ENCODE assay signal across 32 cellular contexts in genomic region chr18:61951396-61951795, GRCh38. TPM values are rescaled to one million over a fixed set of nuclear protein-coding genes. Genes with fewer than 3 reads are reported as not detected.
DNase-seq lines count a peak whose midpoint lies in the region; ATAC-seq, FAIRE-seq and TF ChIP-seq lines count a peak whose summit lies in the region.
"Had no signal": no experiment of that assay in that cellular context is flagged by ENCODE, and none has a peak within 500 bp of the region (broad histone marks: within the 10 kb centered on the region; RNA-seq: fewer than 3 reads in every experiment).

No MANE protein-coding gene starts in this region.

- H3K27ac ChIP-seq in IMR-90 (ENCODE audit: insufficient read depth, low read length), result no peak overlapping the region
- H3K27ac ChIP-seq in mammary epithelial cell (ENCODE audit: insufficient read depth, low read depth, low read length), result peak overlapping the region; percentile 99
- H3K27ac ChIP-seq in mesendoderm (ENCODE audit: low read depth, low read length), result no peak overlapping the region
- H3K27ac ChIP-seq in gastroesophageal sphincter, result no peak overlapping the region
- H3K27ac ChIP-seq: ascending aorta, parathyroid adenoma, SJCRH30, VCaP had no signal

- TF ChIP-seq EP300 in gastroesophageal sphincter (IDR thresholded peaks at IDR 0.05), result no peak

- no TSS peak for BruUV-seq in IMR-90 (replicated peaks; lab: Mats Ljungman, UMichigan)
- no TSS peak for BruUV-seq in mammary epithelial cell (replicated peaks; lab: Mats Ljungman, UMichigan)

- H3K4me1 ChIP-seq in IMR-90 (ENCODE audit: control insufficient read depth, insufficient read depth, low read length) (peaks cover 22% of the 10 kb centered on the region), mammary epithelial cell (ENCODE audit: insufficient read depth, low read length) (peaks cover 56% of the 10 kb centered on the region), mesendoderm (ENCODE audit: control insufficient read depth, low read depth, low read length) (peaks cover 1% of the 10 kb centered on the region), gastroesophageal sphincter (no peaks in the 10 kb centered on the region)
- H3K4me1 ChIP-seq: BE2C, parathyroid adenoma had no signal

- no peaks in the 10 kb centered on the region for H4K20me1 ChIP-seq in IMR-90 (ENCODE audit: insufficient read depth, low read length)
- H4K20me1 ChIP-seq in mammary epithelial cell (ENCODE audit: insufficient read depth, low read length), result no peaks in the 10 kb centered on the region

- H2AFZ ChIP-seq in IMR-90 (replicated peaks; ENCODE audit: low read length, poor library complexity), result no peak overlapping the region
- H2AFZ ChIP-seq in mammary epithelial cell (ENCODE audit: low read depth, low read length), result peak overlapping the region; percentile 38
- H2AFZ ChIP-seq: parathyroid adenoma had no signal

- H3K27me3 ChIP-seq in IMR-90 (ENCODE audit: control insufficient read depth, insufficient read depth, low read length) (no peaks in the 10 kb centered on the region), mammary epithelial cell (ENCODE audit: insufficient read depth, low read length) (no peaks in the 10 kb centered on the region), mesendoderm (ENCODE audit: insufficient read depth, low read length, poor library complexity) (no peaks in the 10 kb centered on the region), gastroesophageal sphincter (no peaks in the 10 kb centered on the region)
- H3K27me3 ChIP-seq: ascending aorta, BE2C, SJCRH30 had no signal

- DNase-seq in GM19239 (ENCODE audit: insufficient read length, low spot score), result no peak
- no peak for DNase-seq in IMR-90
- no peak for DNase-seq in mammary epithelial cell
- DNase-seq in mesendoderm, result no peak
- no peak for DNase-seq in kidney glomerular epithelial cell (lab: John Stamatoyannopoulos, UW)
- no peak for DNase-seq in amniotic stem cell (lab: John Stamatoyannopoulos, UW)
- DNase-seq: ACHN; activated CD4-positive, alpha-beta T cell treated with anti-CD3 and anti-CD28 coated beads for 4 hours; activated effector memory CD4-positive, alpha-beta T cell treated with Interleukin-2 at 50 U/mL for 16 hours; BE2C; caudate nucleus; CD8-positive, alpha-beta T cell; DMS 273 treated with DMSO at 0.1 percent for 48 hours; endodermal cell; Kasumi-1; NCI-H1436; NCI-H2081; NCI-H2227 treated with DMSO at 0.1 percent for 48 hours; NCI-H526; retina; SJCRH30; stimulated activated CD4-positive, alpha-beta T cell treated with anti-CD3 and anti-CD28 coated beads, Interleukin-2, amount 100 ng/mL, for 24 hours; stimulated activated naive CD8-positive, alpha-beta T cell treated with anti-CD3 and anti-CD28 coated beads, Interleukin-15, Interleukin-2, amounts not matched to agents 100 U/mL and 50 U/mL, for 24 hours; T1000 had no signal

- 96% methylated on average over 3 of the region's 6 CpGs; no CpG with 5 or more reads in 1 of the 2 experiments for WGBS in IMR-90 (ENCODE audit: extremely low coverage in 2 of 2, insufficient read length in 1 of 2), 2 experiments
- WGBS in mammary epithelial cell (ENCODE audit: low coverage, missing lambda C conversion rate), result 83% methylated on average over 4 of the region's 6 CpGs
- WGBS in mesendoderm (ENCODE audit: extremely low coverage, insufficient coverage, low lambda C conversion rate), result no CpG with 5 or more reads among the region's 6 CpGs
- WGBS in gastroesophageal sphincter (ENCODE audit: low coverage in 1 of 2), 2 donors, result 83 to 96% methylated on average over 2 to 5 of the region's 6 CpGs

- peak; percentile 31 for FAIRE-seq in GM19239 (lab: Jason Lieb, UNC)
- FAIRE-seq: frontal cortex, H54 had no signal

- TF ChIP-seq POLR2A in IMR-90 (IDR thresholded peaks at IDR 0.05; ENCODE audit: low read depth, low read length) (no peak), gastroesophageal sphincter (IDR thresholded peaks at IDR 0.05) (no peak)

- peak overlapping the region; percentile 17; the same call in 1 of the 2 replicates for H3K4ac ChIP-seq in IMR-90 (ENCODE audit: low read depth, low read length)
- H3K4ac ChIP-seq in mesendoderm (ENCODE audit: low read depth, low read length), result no peak overlapping the region

- H3K9me1 ChIP-seq in IMR-90 (ENCODE audit: insufficient read depth, low read length), result peaks cover 22% of the 10 kb centered on the region

- ATAC-seq in IMR-90 (ENCODE audit: low read depth) (no peak), gastroesophageal sphincter (no peak)
- ATAC-seq: Panc1 had no signal

- peak overlapping the region; percentile 41; the same call in 1 of the 2 replicates for H2BK20ac ChIP-seq in IMR-90 (ENCODE audit: low read depth, low read length)

- no peak for TF ChIP-seq RAD21 in IMR-90 (IDR thresholded peaks at IDR 0.05; ENCODE audit: low read length)

- H3K79me1 ChIP-seq in IMR-90 (ENCODE audit: low read depth in 1 of 2, low read length in 2 of 2), result no peaks in the 10 kb centered on the region
- no peaks in the 10 kb centered on the region for H3K79me1 ChIP-seq in mesendoderm (ENCODE audit: low read length)

- H3K23ac ChIP-seq in IMR-90 (ENCODE audit: low read depth, low read length) (no peak overlapping the region), mesendoderm (ENCODE audit: low read length) (no peak overlapping the region)

- no peak overlapping the region for H4K5ac ChIP-seq in IMR-90 (ENCODE audit: low read depth, low read length)
- no peak overlapping the region for H4K5ac ChIP-seq in mesendoderm (ENCODE audit: low read length)

- CTCF ChIA-PET in IMR-90 (lab: Yijun Ruan, JAX), result no interaction called here
- CTCF ChIA-PET in mammary epithelial cell (lab: Charles Lee; ENCODE audit: low non-redundant PET), result no interaction called here

- POLR2A ChIA-PET in IMR-90 (lab: Charles Lee; ENCODE audit: unreplicated experiment), result no interaction called here

- H3K18ac ChIP-seq in IMR-90 (ENCODE audit: low read depth, low read length), result no peak overlapping the region
- peak overlapping the region; percentile 25 for H3K18ac ChIP-seq in mesendoderm (ENCODE audit: low read length)

- peak overlapping the region; percentile 11; the same call in 1 of the 2 replicates for H4K91ac ChIP-seq in IMR-90 (ENCODE audit: insufficient read depth, low read depth, low read length)

- H2AK9ac ChIP-seq in IMR-90 (replicated peaks; ENCODE audit: low read depth, low read length, poor library complexity), result no peak overlapping the region

- 0 out of 3 replicates have a peak overlapping the region, but pooled peaks have one; percentile 18 for H2BK15ac ChIP-seq in IMR-90 (ENCODE audit: low read depth, low read length)
- no peak overlapping the region for H2BK15ac ChIP-seq in mesendoderm (replicated peaks; ENCODE audit: low read depth)

- H2BK5ac ChIP-seq in IMR-90 (ENCODE audit: low read depth, low read length, poor library complexity, severe bottlenecking) (peak overlapping the region; percentile 57), mesendoderm (ENCODE audit: low read length) (no peak overlapping the region)

- peak overlapping the region; percentile 78 for H2BK120ac ChIP-seq in IMR-90 (ENCODE audit: low read depth, low read length)
- no peak overlapping the region for H2BK120ac ChIP-seq in mesendoderm (ENCODE audit: low read depth, low read length)

- no peak overlapping the region for H3K4me2 ChIP-seq in IMR-90 (ENCODE audit: low read depth, low read length)
- H3K4me2 ChIP-seq in mammary epithelial cell (ENCODE audit: insufficient read depth, low read depth, low read length), result peak overlapping the region; percentile 76
- no peak overlapping the region for H3K4me2 ChIP-seq in mesendoderm (ENCODE audit: low read length)

- intact Hi-C loops in IMR-90 (cut with micrococcal nuclease), result no loop called here
- intact Hi-C loops in mammary epithelial cell (cut with micrococcal nuclease), result loop anchor here (5.0 kb wide), 1 partner anchor 181 kb away; no protein-coding TSS in a partner anchor

- no peaks in the 10 kb centered on the region for H3K79me2 ChIP-seq in mammary epithelial cell (ENCODE audit: insufficient read depth, low read length)
- H3K79me2 ChIP-seq in mesendoderm (ENCODE audit: control insufficient read depth, insufficient read depth, low read length), result no peaks in the 10 kb centered on the region
- H3K79me2 ChIP-seq: parathyroid adenoma had no signal

- H3K9ac ChIP-seq in IMR-90 (ENCODE audit: low read depth, low read length) (no peak overlapping the region), mammary epithelial cell (ENCODE audit: insufficient read depth, low read length) (peak overlapping the region; percentile 86), mesendoderm (ENCODE audit: low read length) (no peak overlapping the region)
- H3K9ac ChIP-seq: parathyroid adenoma had no signal

- H3K4me3 ChIP-seq in IMR-90 (ENCODE audit: insufficient read depth, low read depth, low read length) (no peak overlapping the region), mammary epithelial cell (replicated peaks in 1 of 3; ENCODE audit: insufficient read depth in 1 of 3, low read depth in 2 of 3, low read length in 3 of 3) (no peak overlapping the region), mesendoderm (ENCODE audit: low read length) (no peak overlapping the region), gastroesophageal sphincter (no peak overlapping the region)
- H3K4me3 ChIP-seq: ascending aorta, lung, SJCRH30 had no signal

- no peak for TF ChIP-seq CTCF in IMR-90 (conservative IDR thresholded peaks at IDR 0.05; ENCODE audit: low read depth, low read length)
- no peak for TF ChIP-seq CTCF in mammary epithelial cell (conservative IDR thresholded peaks at IDR 0.05 in 1 of 2, IDR thresholded peaks at IDR 0.05 in 1 of 2; ENCODE audit: extremely low read depth in 1 of 2, insufficient read depth in 1 of 2, low read depth in 1 of 2, low read length in 2 of 2)
- no peak for TF ChIP-seq CTCF in gastroesophageal sphincter (IDR thresholded peaks at IDR 0.05)

- in situ Hi-C loops in IMR-90 (cut with MboI; ENCODE audit: low sequenced_read_pairs), result no loop called here
- in situ Hi-C loops in mammary epithelial cell (cut with MboI; ENCODE audit: low sequenced_read_pairs in 2 of 2), result no loop called here

- H4K8ac ChIP-seq in IMR-90 (ENCODE audit: low read depth in 2 of 2, low read length in 2 of 2), result peak overlapping the region in 1 of 2 experiments; percentile 64; a peak in 1 of 4 replicates
- H4K8ac ChIP-seq in mesendoderm (ENCODE audit: low read depth, low read length), result no peak overlapping the region

- H2AK5ac ChIP-seq in IMR-90 (ENCODE audit: low read depth, low read length) (peak overlapping the region; percentile 23; the same call in 1 of the 2 replicates), mesendoderm (ENCODE audit: low read length) (no peak overlapping the region)

- no peak overlapping the region for H3K56ac ChIP-seq in IMR-90 (ENCODE audit: extremely low read depth, insufficient read depth, low read length)
- no peak overlapping the region for H3K56ac ChIP-seq in mesendoderm (ENCODE audit: low read length)

- no peaks in the 10 kb centered on the region for H3K9me3 ChIP-seq in IMR-90 (ENCODE audit: control insufficient read depth, insufficient read depth, low read length)
- no peaks in the 10 kb centered on the region for H3K9me3 ChIP-seq in mammary epithelial cell (replicated peaks; ENCODE audit: insufficient read depth, low read length)
- no peaks in the 10 kb centered on the region for H3K9me3 ChIP-seq in gastroesophageal sphincter
- H3K9me3 ChIP-seq: ascending aorta, BE2C, SJCRH30 had no signal

- H3K14ac ChIP-seq in IMR-90 (replicated peaks; ENCODE audit: low read depth, low read length), result no peak overlapping the region

- H3K36me3 ChIP-seq in IMR-90 (ENCODE audit: control insufficient read depth, insufficient read depth, low read length), result no peaks in the 10 kb centered on the region
- H3K36me3 ChIP-seq in mammary epithelial cell (ENCODE audit: insufficient read depth, low read length), result no peaks in the 10 kb centered on the region
- no peaks in the 10 kb centered on the region for H3K36me3 ChIP-seq in mesendoderm (ENCODE audit: control insufficient read depth, insufficient read depth, low read length)
- no peaks in the 10 kb centered on the region for H3K36me3 ChIP-seq in gastroesophageal sphincter
- H3K36me3 ChIP-seq: ascending aorta, BE2C, SJCRH30 had no signal

- dilution Hi-C loops in IMR-90 (cut with HindIII; ENCODE audit: low sequenced_read_pairs, unreplicated experiment), result no loop called here
- dilution Hi-C loops in mammary epithelial cell (cut with HindIII; ENCODE audit: low sequenced_read_pairs), result loop anchor here (5.0 kb wide), 1 partner anchor 41 kb away; no protein-coding TSS in a partner anchor

RNA-seq across cellular contexts. Expression of gene RNF152, which starts 58.6 kb away (rescaled TPM):
- 18.5 and 18.9 TPM in 2 replicates for total RNA-seq in IMR-90 (2012; rRNA removed)
- polyA plus RNA-seq in IMR-90 (2012; rRNA removed), result 7.5 and 8.3 TPM in 2 replicates
- 3.1 and 9.0 TPM in 2 replicates for polyA plus RNA-seq in IMR-90 (2012; cell fraction: cytosol; rRNA removed)
- polyA plus RNA-seq in IMR-90 (2012; cell fraction: nucleus; rRNA removed; ENCODE audit: low replicate concordance), result 5.7 and 10.6 TPM in 2 replicates
- total RNA-seq in mammary epithelial cell, result 10 to 100 TPM; 27.3 to 51.3 TPM
- 14.0 TPM for polyA plus RNA-seq in mammary epithelial cell
- 30.8 TPM for polyA minus RNA-seq in mammary epithelial cell
- 1.2 TPM for polyA plus RNA-seq in mesendoderm (2013, experiment 1 of 2)
- 0.83 TPM for polyA plus RNA-seq in mesendoderm (2013, experiment 2 of 2)
- 10 to 100 TPM in 2 of 4 donors, 1 to 10 TPM in 2; 9.0 to 11.2 (median 10.1) TPM for total RNA-seq in gastroesophageal sphincter
